ENCODE assay signal across 12 cellular contexts in genomic region chr4:145881585-145881984, GRCh38. TPM values are rescaled to one million over a fixed set of nuclear protein-coding genes. Genes with fewer than 3 reads are reported as not detected.
A peak's percentile ranks its signal among the peaks of the same experiment; 100 is the strongest.
DNase-seq lines count a peak whose midpoint lies in the region; ATAC-seq, FAIRE-seq and TF ChIP-seq lines count a peak whose summit lies in the region.
"Had no signal": no experiment of that assay in that cellular context is flagged by ENCODE, and none has a peak within 500 bp of the region (broad histone marks: within the 10 kb centered on the region; RNA-seq: fewer than 3 reads in every experiment).

No MANE protein-coding gene starts in this region.

- H3K4me1 ChIP-seq in H9 (ENCODE audit: insufficient read depth, low read length) (peaks cover 9% of the 10 kb centered on the region; the same call in 1 of the 2 replicates), keratinocyte (ENCODE audit: control insufficient read depth, extremely low read depth, insufficient read depth, low read length) (peaks cover 41% of the 10 kb centered on the region), BE2C (peaks cover 5% of the 10 kb centered on the region)

- no peak overlapping the region for H3K23ac ChIP-seq in H9 (ENCODE audit: insufficient read length, low read depth, low read length)

- intact Hi-C loops in cardiac septum (cut with DNase I): no loop called here

- H2BK15ac ChIP-seq in H9 (ENCODE audit: low read depth, low read length): no peak overlapping the region

- H3K9me3 ChIP-seq in H9 (ENCODE audit: control insufficient read depth, low read depth, low read length) (no peaks in the 10 kb centered on the region), keratinocyte (ENCODE audit: control insufficient read depth, low read depth, low read length) (no peaks in the 10 kb centered on the region), BE2C (no peaks in the 10 kb centered on the region)
- H3K9me3 ChIP-seq: SJSA1 had no signal

- ATAC-seq in GM18511 (IDR thresholded peaks at IDR 0.05; ENCODE audit: unreplicated experiment) (peak; percentile 56), HG03571 (IDR thresholded peaks at IDR 0.05; ENCODE audit: unreplicated experiment) (peak; percentile 49)

- WGBS in H9 (ENCODE audit: extremely low coverage, insufficient read length, low lambda C conversion rate): no CpG with 5 or more reads among the region's 4 CpGs

- H3K9me3 Mint-ChIP-seq in H9: no peaks in the 10 kb centered on the region

- H3K9ac ChIP-seq in H9 (ENCODE audit: extremely low read depth, insufficient read length, low read length): no peak overlapping the region
- H3K9ac ChIP-seq in keratinocyte (ENCODE audit: control insufficient read depth, extremely low read depth, insufficient read depth, low read length): peak overlapping the region; percentile 22

- H3K4me3 ChIP-seq in keratinocyte (ENCODE audit: control insufficient read depth in 2 of 3, extremely low read depth in 1 of 3, insufficient read depth in 2 of 3, low read depth in 1 of 3, low read length in 3 of 3) (no peak overlapping the region), BE2C (ENCODE audit: low read depth, low read length) (no peak overlapping the region)
- H3K4me3 ChIP-seq: SJSA1 had no signal

- H3K36me3 Mint-ChIP-seq in H9 (ENCODE audit: insufficient read depth in 1 of 3, low read depth in 3 of 3): peaks cover 23 to 62% (median 31%) of the 10 kb centered on the region in 3 experiments

- peak; percentile 13 for FAIRE-seq in keratinocyte (lab: Jason Lieb, UNC)
- FAIRE-seq: GM12892 had no signal

- H4K20me1 ChIP-seq in H9 (ENCODE audit: control insufficient read depth, insufficient read depth, insufficient read length) (peaks cover 2% of the 10 kb centered on the region), keratinocyte (ENCODE audit: control insufficient read depth, extremely low read depth, insufficient read depth, low read length) (no peaks in the 10 kb centered on the region)

- no peak overlapping the region for H2BK12ac ChIP-seq in H9 (ENCODE audit: insufficient read length, low read depth, low read length)

- H3K27ac ChIP-seq in H9 (ENCODE audit: insufficient read length, low read depth, low read length) (no peak overlapping the region), keratinocyte (ENCODE audit: control insufficient read depth, insufficient read depth, low read length) (peak overlapping the region; percentile 47)
- H3K27ac ChIP-seq: SJSA1 had no signal

- no peaks in the 10 kb centered on the region for H3K27me3 Mint-ChIP-seq in H9 (ENCODE audit: low read depth)

- DNase-seq in H9: no peak
- no peak for DNase-seq in keratinocyte (ENCODE audit: low read depth, low spot score)
- no peak for DNase-seq in BE2C
- no peak for DNase-seq in stimulated activated CD4-positive, alpha-beta T cell treated with anti-CD3 and anti-CD28 coated beads, Interleukin-4, amount 100 ng/mL, for 1 hour
- DNase-seq in NAMALWA (ENCODE audit: low spot score): no peak
- DNase-seq in cardiac septum (ENCODE audit: low spot score): no peak
- DNase-seq: activated CD4-positive, alpha-beta T cell treated with anti-CD3 and anti-CD28 coated beads, Interleukin-2, amount 50 U/mL, for 48 hours; stimulated activated naive CD4-positive, alpha-beta T cell treated with Interleukin-2 at 50 U/mL for 16 hours had no signal

- H3K4me3 Mint-ChIP-seq in H9: no peak overlapping the region; a peak in 1 of 5 replicates

- H2BK20ac ChIP-seq in H9 (ENCODE audit: low read depth, low read length, poor library complexity, severe bottlenecking): no peak overlapping the region

- no peak overlapping the region for H4K5ac ChIP-seq in H9 (ENCODE audit: insufficient read length, low read depth, low read length)

- no peak overlapping the region for H3K18ac ChIP-seq in H9 (ENCODE audit: insufficient read length, low read depth, low read length)

- no peak overlapping the region for H2BK5ac ChIP-seq in H9 (ENCODE audit: insufficient read length, low read length)

- H3K27ac Mint-ChIP-seq in H9: peak overlapping the region; percentile 69 to 80 (median 72); a peak in 4 of 7 replicates

- H3K23me2 ChIP-seq in H9 (ENCODE audit: insufficient read length, low read depth, low read length, poor library complexity, severe bottlenecking): no peaks in the 10 kb centered on the region

- dilution Hi-C loops in keratinocyte (cut with MboI; ENCODE audit: extremely low pct_ligation_motif_present, low sequenced_read_pairs): no loop called here

- H3K56ac ChIP-seq in H9 (ENCODE audit: insufficient read length, low read depth, low read length): no peak overlapping the region

- TF ChIP-seq CTCF in H9 (conservative IDR thresholded peaks at IDR 0.05) (no peak), keratinocyte (optimal IDR thresholded peaks at IDR 0.05 in 1 of 3, IDR thresholded peaks at IDR 0.05 in 1 of 3, conservative IDR thresholded peaks at IDR 0.05 in 1 of 3; ENCODE audit: extremely low read depth in 1 of 3, insufficient read depth in 2 of 3, low read length in 3 of 3) (no peak), BE2C (IDR thresholded peaks at IDR 0.05; ENCODE audit: low read depth, low read length) (no peak)

- H2AK5ac ChIP-seq in H9 (ENCODE audit: insufficient read length, low read length): no peak overlapping the region

- no peaks in the 10 kb centered on the region for H3K79me1 ChIP-seq in H9 (ENCODE audit: insufficient read depth, low read depth, low read length, poor library complexity, severe bottlenecking)

- H3K27me3 ChIP-seq in H9 (ENCODE audit: insufficient read depth, low read length): no peaks in the 10 kb centered on the region
- no peaks in the 10 kb centered on the region for H3K27me3 ChIP-seq in keratinocyte (ENCODE audit: control insufficient read depth, extremely low read depth, insufficient read depth, low read length)
- no peaks in the 10 kb centered on the region for H3K27me3 ChIP-seq in BE2C
- H3K27me3 ChIP-seq: SJSA1 had no signal

- peaks cover 55 to 57% of the 10 kb centered on the region in 2 experiments for H3K4me1 Mint-ChIP-seq in H9

- H3K4me2 ChIP-seq in H9 (ENCODE audit: insufficient read depth, insufficient read length, low read length): no peak overlapping the region
- peak overlapping the region; percentile 55 for H3K4me2 ChIP-seq in keratinocyte (ENCODE audit: control insufficient read depth, extremely low read depth, insufficient read depth, low read depth, low read length)

- H2BK120ac ChIP-seq in H9 (ENCODE audit: low read depth, low read length, poor library complexity, severe bottlenecking): no peak overlapping the region

- H2AFZ ChIP-seq in H9 (ENCODE audit: low read length): no peak overlapping the region
- H2AFZ ChIP-seq in keratinocyte (ENCODE audit: control insufficient read depth, low read length): no peak overlapping the region

- H3K79me2 ChIP-seq in H9 (ENCODE audit: insufficient read depth, low read length) (peaks cover 8% of the 10 kb centered on the region; the same call in 1 of the 2 replicates), keratinocyte (ENCODE audit: control insufficient read depth, insufficient read depth, low read length) (no peaks in the 10 kb centered on the region)

- no peak overlapping the region for H3T11ph ChIP-seq in H9 (ENCODE audit: low read length)

- H3K14ac ChIP-seq in H9 (ENCODE audit: insufficient read depth, low read length): no peak overlapping the region

- H4K8ac ChIP-seq in H9 (replicated peaks; ENCODE audit: insufficient read length, low read depth, low read length): no peak overlapping the region

- H3K36me3 ChIP-seq in keratinocyte (ENCODE audit: control insufficient read depth in 2 of 2, extremely low read depth in 1 of 2, insufficient read depth in 2 of 2, low read length in 2 of 2) (peaks cover 4 to 5% of the 10 kb centered on the region in 2 experiments), BE2C (peaks cover 15% of the 10 kb centered on the region)

- no peak overlapping the region for H4K91ac ChIP-seq in H9 (ENCODE audit: insufficient read length, low read depth, low read length)

- no peaks in the 10 kb centered on the region for H3K9me1 ChIP-seq in keratinocyte (ENCODE audit: control insufficient read depth, extremely low read depth, insufficient read depth, low read length)

- no peak overlapping the region for H3K4ac ChIP-seq in H9 (ENCODE audit: low read depth, low read length)

RNA-seq across cellular contexts. Expression of gene ZNF827, which starts 57.0 kb away (rescaled TPM):
- total RNA-seq in H9 (2021) (28.4 and 29.4 TPM in 2 replicates), cardiac septum (28.3 TPM)
- polyA plus RNA-seq in keratinocyte: 4.7 to 9.8 TPM (median 5.2 TPM) in 3 replicates
- polyA plus RNA-seq in keratinocyte (2011; ENCODE audit: low read depth): 1.3 TPM
- 4.2 and 9.1 TPM in 2 replicates for polyA plus RNA-seq in keratinocyte (2011; cell fraction: cytosol; rRNA removed)
- 26.0 and 34.8 TPM in 2 replicates for polyA plus RNA-seq in keratinocyte (2011; cell fraction: nucleus; rRNA removed)
- 2.9 and 8.4 TPM in 2 replicates for polyA plus RNA-seq in keratinocyte (2012; ENCODE audit: low replicate concordance)
- 15.7 to 39.9 TPM (median 16.4 TPM) in 3 replicates for polyA minus RNA-seq in keratinocyte
- polyA minus RNA-seq in keratinocyte (2011; cell fraction: cytosol; rRNA and poly(A)+ RNA removed): 10.4 TPM
- 29.2 and 32.5 TPM in 2 replicates for polyA minus RNA-seq in keratinocyte (2011; cell fraction: nucleus; rRNA and poly(A)+ RNA removed)
- polyA plus RNA-seq in BE2C (2012; ENCODE audit: insufficient read depth, insufficient read length, low read depth): 19.6 TPM
